8 cellular contexts compared by ENCODE assay signal in the genomic region with DNA sequence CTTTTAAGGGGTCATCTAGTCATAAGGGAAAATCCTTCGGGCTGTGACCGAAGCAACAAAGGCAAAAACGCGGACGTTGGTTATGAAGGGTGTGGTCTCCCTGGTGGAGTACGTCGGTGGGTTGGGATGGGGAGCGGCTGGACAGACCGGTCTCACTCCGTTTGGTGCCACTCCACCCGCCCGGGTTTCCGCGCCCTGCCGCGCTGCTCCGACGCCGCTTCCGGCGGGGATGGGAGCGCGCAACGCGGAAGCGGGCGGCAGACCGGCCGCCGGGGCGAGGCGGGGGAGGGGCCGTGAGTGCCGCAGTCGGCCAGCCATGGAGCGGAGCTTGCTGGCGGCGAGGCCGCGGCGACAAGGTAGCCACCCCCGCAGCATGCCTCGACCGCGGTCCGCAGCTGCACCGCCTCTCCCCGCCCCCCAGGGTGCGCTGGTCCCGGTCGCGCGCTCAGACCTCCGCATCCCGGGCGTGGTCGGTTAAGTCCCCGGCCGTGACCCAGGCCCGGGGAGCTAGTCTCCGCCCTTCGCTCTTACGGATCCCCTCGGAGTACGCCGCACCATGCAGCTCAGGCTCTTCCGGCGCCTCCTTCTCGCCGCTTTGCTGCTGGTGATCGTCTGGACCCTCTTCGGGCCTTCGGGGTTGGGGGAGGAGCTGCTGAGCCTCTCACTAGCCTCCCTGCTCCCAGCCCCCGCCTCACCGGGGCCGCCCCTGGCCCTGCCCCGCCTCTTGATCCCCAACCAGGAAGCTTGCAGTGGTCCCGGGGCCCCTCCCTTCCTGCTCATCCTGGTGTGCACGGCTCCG. TPM values are rescaled to one million over a fixed set of nuclear protein-coding genes. Genes with fewer than 3 reads are reported as not detected.
A peak's percentile ranks its signal among the peaks of the same experiment; 100 is the strongest.
DNase-seq lines count a peak whose midpoint lies in the region; ATAC-seq and TF ChIP-seq lines count a peak whose summit lies in the region.

A gene with protein sequence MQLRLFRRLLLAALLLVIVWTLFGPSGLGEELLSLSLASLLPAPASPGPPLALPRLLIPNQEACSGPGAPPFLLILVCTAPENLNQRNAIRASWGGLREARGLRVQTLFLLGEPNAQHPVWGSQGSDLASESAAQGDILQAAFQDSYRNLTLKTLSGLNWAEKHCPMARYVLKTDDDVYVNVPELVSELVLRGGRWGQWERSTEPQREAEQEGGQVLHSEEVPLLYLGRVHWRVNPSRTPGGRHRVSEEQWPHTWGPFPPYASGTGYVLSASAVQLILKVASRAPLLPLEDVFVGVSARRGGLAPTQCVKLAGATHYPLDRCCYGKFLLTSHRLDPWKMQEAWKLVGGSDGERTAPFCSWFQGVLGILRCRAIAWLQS (plus strand): TSS at position 260 of the 799 bp plus-strand sequence. CDS start 297 bp downstream, at position 557.

- peaks cover 21% of the 10 kb centered on the region for H3K4me1 ChIP-seq in HUES64 (ENCODE audit: insufficient read depth, low read length)
- peaks cover 43% of the 10 kb centered on the region for H3K4me1 ChIP-seq in osteoblast (ENCODE audit: insufficient read depth, low read length)
- H3K4me1 ChIP-seq in upper lobe of left lung, result peaks cover 51 to 71% (median 58%) of the 10 kb centered on the region in 4 donors

- peaks cover 53% of the 10 kb centered on the region for H4K20me1 ChIP-seq in osteoblast (ENCODE audit: insufficient read depth, low read length)

- TF ChIP-seq CTCF in osteoblast (IDR thresholded peaks at IDR 0.05; ENCODE audit: extremely low read depth, low read depth, low read length) (peak; percentile 20), upper lobe of left lung (IDR thresholded peaks at IDR 0.05) (peak; percentile 55 to 92 (median 79))

- no peaks in the 10 kb centered on the region for H3K27me3 ChIP-seq in HUES64 (ENCODE audit: insufficient read depth, low read length)
- no peaks in the 10 kb centered on the region for H3K27me3 ChIP-seq in osteoblast (ENCODE audit: insufficient read depth, low read length)
- H3K27me3 ChIP-seq in upper lobe of left lung, result no peaks in the 10 kb centered on the region

- peaks cover 42 to 48% of the 10 kb centered on the region in 2 donors for H3K36me3 Mint-ChIP-seq in activated naive CD4-positive, alpha-beta T cell treated with anti-CD3 and anti-CD28 coated beads, Interleukin-2, amount 50 U/mL, for 72 hours

- H3K27ac ChIP-seq in HUES64 (ENCODE audit: low read depth, low read length) (peak within 1 kb of the TSS; percentile 97), osteoblast (ENCODE audit: low read depth, low read length) (peak within 1 kb of the TSS; percentile 19), upper lobe of left lung (peak within 1 kb of the TSS; percentile 89 to 97 (median 92))

- peaks cover 39% of the 10 kb centered on the region for H3K79me2 ChIP-seq in osteoblast (ENCODE audit: insufficient read depth, low read length)

- H3K9ac ChIP-seq in HUES64 (ENCODE audit: low read depth, low read length), result peak within 1 kb of the TSS; percentile 97

- H3K4me3 ChIP-seq in HUES64 (ENCODE audit: low read length), result peak within 1 kb of the TSS; percentile 79
- peak within 1 kb of the TSS; percentile 67 for H3K4me3 ChIP-seq in osteoblast (ENCODE audit: insufficient read depth, low read length)
- peak within 1 kb of the TSS; percentile 63 to 91 (median 73) for H3K4me3 ChIP-seq in upper lobe of left lung

- peak in 3 of 4 donors; percentile 69 to 93 (median 82) for TF ChIP-seq POLR2A in upper lobe of left lung (IDR thresholded peaks at IDR 0.05)

- no peaks in the 10 kb centered on the region for H3K9me3 Mint-ChIP-seq in activated naive CD4-positive, alpha-beta T cell treated with anti-CD3 and anti-CD28 coated beads, Interleukin-2, amount 50 U/mL, for 72 hours

- H2AFZ ChIP-seq in osteoblast (ENCODE audit: low read length), result no peak within 1 kb of the TSS

- intact Hi-C loops in head of caudate nucleus (cut with DNase I), result no loop called here

- peak within 1 kb of the TSS; percentile 90 to 96 for H3K27ac Mint-ChIP-seq in activated naive CD4-positive, alpha-beta T cell treated with anti-CD3 and anti-CD28 coated beads, Interleukin-2, amount 50 U/mL, for 72 hours

- WGBS in HUES64, result 1% methylated on average over 80 of the region's 80 CpGs
- 1 to 2% methylated on average over 40 to 56 of the region's 80 CpGs for WGBS in upper lobe of left lung, 2 donors

- peak in 1 of 4 donors; percentile 27 for TF ChIP-seq EP300 in upper lobe of left lung (IDR thresholded peaks at IDR 0.05)

- no peaks in the 10 kb centered on the region for H3K9me3 ChIP-seq in HUES64 (ENCODE audit: insufficient read depth, low read depth, low read length)
- no peaks in the 10 kb centered on the region for H3K9me3 ChIP-seq in osteoblast (ENCODE audit: low read depth, low read length)
- H3K9me3 ChIP-seq in upper lobe of left lung, result no peaks in the 10 kb centered on the region

- DNase-seq in DMS153 treated with DMSO at 0.1 percent for 48 hours (lab: John Stamatoyannopoulos, UW; ENCODE audit: unreplicated experiment) (peak; percentile 59), SK-N-DZ (ENCODE audit: low spot score) (peak; percentile 87), head of caudate nucleus (peak in 40 of 42 donors; percentile 27 to 79 (median 63)), osteoblast (ENCODE audit: insufficient read length, low spot score, missing footprints) (peak; percentile 94), upper lobe of left lung (peak; percentile 80 to 95)
- peak; percentile 80 to 89 for DNase-seq in activated naive CD4-positive, alpha-beta T cell treated with anti-CD3 and anti-CD28 coated beads, Interleukin-2, amount 50 U/mL, for 72 hours (ENCODE audit: low spot score in 2 of 2)

- H3K4me2 ChIP-seq in osteoblast (ENCODE audit: insufficient read depth, low read length), result peak within 1 kb of the TSS; percentile 99

- H3K36me3 ChIP-seq in HUES64 (ENCODE audit: insufficient read depth, low read length) (peaks cover 79% of the 10 kb centered on the region), osteoblast (ENCODE audit: insufficient read depth, low read length) (peaks cover 75% of the 10 kb centered on the region), upper lobe of left lung (peaks cover 0 to 74% (median 40%) of the 10 kb centered on the region in 4 donors)

- ATAC-seq in GM21360 (IDR thresholded peaks at IDR 0.05; ENCODE audit: unreplicated experiment) (peak; percentile 50), upper lobe of left lung (ENCODE audit: low FRiP score in 2 of 2) (peak; percentile 80 to 88)
- ATAC-seq in activated naive CD4-positive, alpha-beta T cell treated with anti-CD3 and anti-CD28 coated beads, Interleukin-2, amount 50 U/mL, for 72 hours, result peak; percentile 75 to 79

RNA-seq across cellular contexts. Expression of the gene that starts here (rescaled TPM):
- 1.5 TPM for polyA plus RNA-seq in HUES64 (2013, experiment 1 of 2)
- 2.3 TPM for polyA plus RNA-seq in HUES64 (2013, experiment 2 of 2)
- polyA plus RNA-seq in SK-N-DZ (2014; cell fraction: cytosol; rRNA removed), result 0.12 and 0.42 TPM in 2 replicates
- polyA plus RNA-seq in SK-N-DZ (2014; cell fraction: nucleus; rRNA removed), result 0.19 and 0.38 TPM in 2 replicates
- total RNA-seq in activated naive CD4-positive, alpha-beta T cell treated with anti-CD3 and anti-CD28 coated beads, Interleukin-2, amount 50 U/mL, for 72 hours, result 1 to 10 TPM; 3.7 to 5.9 TPM
- total RNA-seq in osteoblast (3.8 and 4.3 TPM in 2 replicates), upper lobe of left lung (10 to 100 TPM; 20.1 to 29.7 (median 23.2) TPM)

Comparison
In these comparisons a context has a peak if more than half of its experiments do, and no peak if none do; other contexts are left out.
1. Peak in every context shown above with its lines: DNase-seq, ATAC-seq, H3K4me3 ChIP-seq and H3K27ac ChIP-seq.
2. H3K27ac ChIP-seq: peak in every context shown above with its lines; median percentile 97 in HUES64; 92 in upper lobe of left lung; 19 in osteoblast.